ENCODE assay signal across 1 cellular context in the genomic region with DNA sequence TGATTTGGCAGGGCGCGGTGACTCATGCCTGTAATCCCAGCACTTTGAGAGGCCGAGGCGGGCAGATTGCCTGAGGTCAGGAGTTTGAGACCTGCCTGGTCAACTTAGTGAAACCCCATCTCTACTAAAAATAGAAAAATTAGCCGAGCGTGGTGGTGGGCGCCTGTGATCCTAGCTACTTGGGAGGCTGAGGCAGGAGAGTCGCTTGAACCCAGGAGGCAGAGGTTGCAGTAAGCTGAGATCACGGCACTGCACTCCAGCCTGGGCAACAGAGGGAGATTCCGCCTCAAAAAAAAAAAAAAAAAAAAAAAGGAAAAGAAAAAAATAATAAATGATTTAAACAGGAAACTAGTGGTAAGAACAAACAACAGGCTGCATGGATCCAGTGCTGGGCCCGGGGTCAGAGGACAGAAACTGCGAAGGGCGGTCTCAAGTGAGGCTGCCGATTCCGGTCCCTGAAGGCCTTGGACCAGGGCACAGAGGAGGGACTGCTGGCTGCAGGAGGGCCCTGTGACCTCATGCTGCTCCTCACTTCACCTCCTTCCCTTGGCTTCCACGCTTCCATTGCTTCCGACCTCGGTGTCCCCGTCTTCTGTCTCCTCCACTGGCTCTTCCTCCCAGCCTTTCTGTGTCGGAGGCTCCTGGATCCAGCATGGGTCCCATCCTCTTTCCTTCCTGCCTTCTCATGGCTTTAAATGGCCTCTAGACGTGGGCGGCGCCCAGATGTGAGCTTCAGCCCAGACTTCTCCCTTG.
TF ChIP-seq lines count a peak whose summit lies in the region.

No MANE protein-coding gene starts in this region.

TF ChIP-seq in HepG2, 621 proteins besides CTCF, POLR2A, EP300 and RAD21 (continued from another document and continues in another):
- TF ChIP-seq, protein P1, sequence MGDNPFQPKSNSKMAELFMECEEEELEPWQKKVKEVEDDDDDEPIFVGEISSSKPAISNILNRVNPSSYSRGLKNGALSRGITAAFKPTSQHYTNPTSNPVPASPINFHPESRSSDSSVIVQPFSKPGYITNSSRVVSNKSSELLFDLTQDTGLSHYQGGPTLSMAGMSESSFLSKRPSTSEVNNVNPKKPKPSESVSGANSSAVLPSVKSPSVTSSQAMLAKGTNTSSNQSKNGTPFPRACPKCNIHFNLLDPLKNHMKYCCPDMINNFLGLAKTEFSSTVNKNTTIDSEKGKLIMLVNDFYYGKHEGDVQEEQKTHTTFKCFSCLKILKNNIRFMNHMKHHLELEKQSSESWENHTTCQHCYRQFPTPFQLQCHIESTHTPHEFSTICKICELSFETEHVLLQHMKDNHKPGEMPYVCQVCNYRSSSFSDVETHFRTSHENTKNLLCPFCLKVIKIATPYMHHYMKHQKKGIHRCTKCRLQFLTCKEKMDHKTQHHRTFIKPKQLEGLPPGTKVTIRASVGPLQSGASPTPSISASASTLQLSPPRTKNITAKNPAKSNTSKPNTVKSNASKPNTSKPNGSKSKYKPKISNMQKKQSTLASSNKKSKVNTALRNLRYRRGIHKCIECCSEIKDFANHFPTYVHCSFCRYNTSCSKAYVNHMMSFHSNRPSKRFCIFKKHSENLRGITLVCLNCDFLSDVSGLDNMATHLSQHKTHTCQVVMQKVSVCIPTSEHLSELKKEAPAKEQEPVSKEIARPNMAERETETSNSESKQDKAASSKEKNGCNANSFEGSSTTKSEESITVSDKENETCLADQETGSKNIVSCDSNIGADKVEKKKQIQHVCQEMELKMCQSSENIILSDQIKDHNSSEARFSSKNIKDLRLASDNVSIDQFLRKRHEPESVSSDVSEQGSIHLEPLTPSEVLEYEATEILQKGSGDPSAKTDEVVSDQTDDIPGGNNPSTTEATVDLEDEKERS (CRISPR knock-in tag; IDR thresholded peaks at IDR 0.05): no peak
- TF ChIP-seq, protein P2, sequence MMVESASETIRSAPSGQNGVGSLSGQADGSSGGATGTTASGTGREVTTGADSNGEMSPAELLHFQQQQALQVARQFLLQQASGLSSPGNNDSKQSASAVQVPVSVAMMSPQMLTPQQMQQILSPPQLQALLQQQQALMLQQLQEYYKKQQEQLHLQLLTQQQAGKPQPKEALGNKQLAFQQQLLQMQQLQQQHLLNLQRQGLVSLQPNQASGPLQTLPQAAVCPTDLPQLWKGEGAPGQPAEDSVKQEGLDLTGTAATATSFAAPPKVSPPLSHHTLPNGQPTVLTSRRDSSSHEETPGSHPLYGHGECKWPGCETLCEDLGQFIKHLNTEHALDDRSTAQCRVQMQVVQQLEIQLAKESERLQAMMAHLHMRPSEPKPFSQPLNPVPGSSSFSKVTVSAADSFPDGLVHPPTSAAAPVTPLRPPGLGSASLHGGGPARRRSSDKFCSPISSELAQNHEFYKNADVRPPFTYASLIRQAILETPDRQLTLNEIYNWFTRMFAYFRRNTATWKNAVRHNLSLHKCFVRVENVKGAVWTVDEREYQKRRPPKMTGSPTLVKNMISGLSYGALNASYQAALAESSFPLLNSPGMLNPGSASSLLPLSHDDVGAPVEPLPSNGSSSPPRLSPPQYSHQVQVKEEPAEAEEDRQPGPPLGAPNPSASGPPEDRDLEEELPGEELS (CRISPR knock-in tag; IDR thresholded peaks at IDR 0.05): peak; percentile 67; the same call in 1 of the 2 replicates
- TF ChIP-seq ZNF34 (CRISPR knock-in tag; IDR thresholded peaks at IDR 0.05; ENCODE audit: borderline replicate concordance): no peak
- no peak for TF ChIP-seq ZNF773 (CRISPR knock-in tag; IDR thresholded peaks at IDR 0.05; ENCODE audit: borderline replicate concordance)
- TF ChIP-seq KDM3A (CRISPR knock-in tag; IDR thresholded peaks at IDR 0.05; ENCODE audit: low read depth): no peak
- no peak for TF ChIP-seq STAT5B (CRISPR knock-in tag; IDR thresholded peaks at IDR 0.05)
- TF ChIP-seq ZNF143 (CRISPR knock-in tag; IDR thresholded peaks at IDR 0.05): no peak
- TF ChIP-seq SP1 (IDR thresholded peaks at IDR 0.05): no peak
- TF ChIP-seq SP1 (CRISPR knock-in tag; IDR thresholded peaks at IDR 0.05): no peak
- no peak for TF ChIP-seq SRSF1 (optimal IDR thresholded peaks at IDR 0.05; ENCODE audit: low read depth, low read length)
- no peak for TF ChIP-seq ZNF816 (CRISPR knock-in tag; IDR thresholded peaks at IDR 0.05; ENCODE audit: borderline replicate concordance)
- peak; percentile 61; the same call in 1 of the 2 replicates for TF ChIP-seq MYC (CRISPR knock-in tag; IDR thresholded peaks at IDR 0.05; ENCODE audit: borderline replicate concordance)
- TF ChIP-seq NCOA5 (CRISPR knock-in tag; IDR thresholded peaks at IDR 0.05): no peak
- peak; percentile 51; the same call in 1 of the 2 replicates for TF ChIP-seq ZNF709 (CRISPR knock-in tag; IDR thresholded peaks at IDR 0.05)
- TF ChIP-seq, protein P3, sequence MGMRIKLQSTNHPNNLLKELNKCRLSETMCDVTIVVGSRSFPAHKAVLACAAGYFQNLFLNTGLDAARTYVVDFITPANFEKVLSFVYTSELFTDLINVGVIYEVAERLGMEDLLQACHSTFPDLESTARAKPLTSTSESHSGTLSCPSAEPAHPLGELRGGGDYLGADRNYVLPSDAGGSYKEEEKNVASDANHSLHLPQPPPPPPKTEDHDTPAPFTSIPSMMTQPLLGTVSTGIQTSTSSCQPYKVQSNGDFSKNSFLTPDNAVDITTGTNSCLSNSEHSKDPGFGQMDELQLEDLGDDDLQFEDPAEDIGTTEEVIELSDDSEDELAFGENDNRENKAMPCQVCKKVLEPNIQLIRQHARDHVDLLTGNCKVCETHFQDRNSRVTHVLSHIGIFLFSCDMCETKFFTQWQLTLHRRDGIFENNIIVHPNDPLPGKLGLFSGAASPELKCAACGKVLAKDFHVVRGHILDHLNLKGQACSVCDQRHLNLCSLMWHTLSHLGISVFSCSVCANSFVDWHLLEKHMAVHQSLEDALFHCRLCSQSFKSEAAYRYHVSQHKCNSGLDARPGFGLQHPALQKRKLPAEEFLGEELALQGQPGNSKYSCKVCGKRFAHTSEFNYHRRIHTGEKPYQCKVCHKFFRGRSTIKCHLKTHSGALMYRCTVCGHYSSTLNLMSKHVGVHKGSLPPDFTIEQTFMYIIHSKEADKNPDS (CRISPR knock-in tag; IDR thresholded peaks at IDR 0.05): no peak
- TF ChIP-seq, protein P4, sequence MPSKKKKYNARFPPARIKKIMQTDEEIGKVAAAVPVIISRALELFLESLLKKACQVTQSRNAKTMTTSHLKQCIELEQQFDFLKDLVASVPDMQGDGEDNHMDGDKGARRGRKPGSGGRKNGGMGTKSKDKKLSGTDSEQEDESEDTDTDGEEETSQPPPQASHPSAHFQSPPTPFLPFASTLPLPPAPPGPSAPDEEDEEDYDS (CRISPR knock-in tag; IDR thresholded peaks at IDR 0.05): no peak
- TF ChIP-seq ZNF879 (CRISPR knock-in tag; IDR thresholded peaks at IDR 0.05): no peak
- TF ChIP-seq ZNF83 (CRISPR knock-in tag; IDR thresholded peaks at IDR 0.05; ENCODE audit: borderline replicate concordance): no peak
- no peak for TF ChIP-seq ZNF225 (CRISPR knock-in tag; IDR thresholded peaks at IDR 0.05)
- no peak for TF ChIP-seq RELA (CRISPR knock-in tag; IDR thresholded peaks at IDR 0.05)
- TF ChIP-seq RFXANK (CRISPR knock-in tag; IDR thresholded peaks at IDR 0.05): no peak
- TF ChIP-seq, protein P5, sequence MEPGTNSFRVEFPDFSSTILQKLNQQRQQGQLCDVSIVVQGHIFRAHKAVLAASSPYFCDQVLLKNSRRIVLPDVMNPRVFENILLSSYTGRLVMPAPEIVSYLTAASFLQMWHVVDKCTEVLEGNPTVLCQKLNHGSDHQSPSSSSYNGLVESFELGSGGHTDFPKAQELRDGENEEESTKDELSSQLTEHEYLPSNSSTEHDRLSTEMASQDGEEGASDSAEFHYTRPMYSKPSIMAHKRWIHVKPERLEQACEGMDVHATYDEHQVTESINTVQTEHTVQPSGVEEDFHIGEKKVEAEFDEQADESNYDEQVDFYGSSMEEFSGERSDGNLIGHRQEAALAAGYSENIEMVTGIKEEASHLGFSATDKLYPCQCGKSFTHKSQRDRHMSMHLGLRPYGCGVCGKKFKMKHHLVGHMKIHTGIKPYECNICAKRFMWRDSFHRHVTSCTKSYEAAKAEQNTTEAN (CRISPR knock-in tag; conservative IDR thresholded peaks at IDR 0.05): no peak
- TF ChIP-seq, protein P6, sequence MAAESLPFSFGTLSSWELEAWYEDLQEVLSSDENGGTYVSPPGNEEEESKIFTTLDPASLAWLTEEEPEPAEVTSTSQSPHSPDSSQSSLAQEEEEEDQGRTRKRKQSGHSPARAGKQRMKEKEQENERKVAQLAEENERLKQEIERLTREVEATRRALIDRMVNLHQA (CRISPR knock-in tag; IDR thresholded peaks at IDR 0.05): no peak
- no peak for TF ChIP-seq KDM5A (IDR thresholded peaks at IDR 0.05; ENCODE audit: borderline replicate concordance, low read length)
- no peak for TF ChIP-seq THYN1 (CRISPR knock-in tag; IDR thresholded peaks at IDR 0.05; ENCODE audit: borderline replicate concordance, low read depth)
- no peak for TF ChIP-seq SMC3 (IDR thresholded peaks at IDR 0.05; ENCODE audit: low read length)
- no peak for TF ChIP-seq MED13 (CRISPR knock-in tag; IDR thresholded peaks at IDR 0.05)
- no peak for TF ChIP-seq RFX1 (IDR thresholded peaks at IDR 0.05)
- TF ChIP-seq ZNF883 (CRISPR knock-in tag; IDR thresholded peaks at IDR 0.05; ENCODE audit: not compliant biosample characterization): peak; percentile 59
- TF ChIP-seq, protein P7, sequence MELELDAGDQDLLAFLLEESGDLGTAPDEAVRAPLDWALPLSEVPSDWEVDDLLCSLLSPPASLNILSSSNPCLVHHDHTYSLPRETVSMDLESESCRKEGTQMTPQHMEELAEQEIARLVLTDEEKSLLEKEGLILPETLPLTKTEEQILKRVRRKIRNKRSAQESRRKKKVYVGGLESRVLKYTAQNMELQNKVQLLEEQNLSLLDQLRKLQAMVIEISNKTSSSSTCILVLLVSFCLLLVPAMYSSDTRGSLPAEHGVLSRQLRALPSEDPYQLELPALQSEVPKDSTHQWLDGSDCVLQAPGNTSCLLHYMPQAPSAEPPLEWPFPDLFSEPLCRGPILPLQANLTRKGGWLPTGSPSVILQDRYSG (CRISPR knock-in tag; IDR thresholded peaks at IDR 0.05): no peak
- TF ChIP-seq ZNF749 (CRISPR knock-in tag; IDR thresholded peaks at IDR 0.05; ENCODE audit: borderline replicate concordance): no peak
- no peak for TF ChIP-seq ZNF713 (CRISPR knock-in tag; IDR thresholded peaks at IDR 0.05)
- TF ChIP-seq SMAD3 (CRISPR knock-in tag; IDR thresholded peaks at IDR 0.05): no peak
- TF ChIP-seq ZNF138 (CRISPR knock-in tag; IDR thresholded peaks at IDR 0.05; ENCODE audit: low read depth): no peak
- TF ChIP-seq TP53 (CRISPR knock-in tag; conservative IDR thresholded peaks at IDR 0.05): no peak
- no peak for TF ChIP-seq ZNF614 (CRISPR knock-in tag; IDR thresholded peaks at IDR 0.05; ENCODE audit: borderline replicate concordance)
- no peak for TF ChIP-seq CC2D1A (CRISPR knock-in tag; IDR thresholded peaks at IDR 0.05)
- no peak for TF ChIP-seq TGIF2 (CRISPR knock-in tag; IDR thresholded peaks at IDR 0.05)
- TF ChIP-seq RFXAP (CRISPR knock-in tag; IDR thresholded peaks at IDR 0.05; ENCODE audit: borderline replicate concordance): no peak; the same call in 1 of the 2 replicates
- TF ChIP-seq, protein P8, sequence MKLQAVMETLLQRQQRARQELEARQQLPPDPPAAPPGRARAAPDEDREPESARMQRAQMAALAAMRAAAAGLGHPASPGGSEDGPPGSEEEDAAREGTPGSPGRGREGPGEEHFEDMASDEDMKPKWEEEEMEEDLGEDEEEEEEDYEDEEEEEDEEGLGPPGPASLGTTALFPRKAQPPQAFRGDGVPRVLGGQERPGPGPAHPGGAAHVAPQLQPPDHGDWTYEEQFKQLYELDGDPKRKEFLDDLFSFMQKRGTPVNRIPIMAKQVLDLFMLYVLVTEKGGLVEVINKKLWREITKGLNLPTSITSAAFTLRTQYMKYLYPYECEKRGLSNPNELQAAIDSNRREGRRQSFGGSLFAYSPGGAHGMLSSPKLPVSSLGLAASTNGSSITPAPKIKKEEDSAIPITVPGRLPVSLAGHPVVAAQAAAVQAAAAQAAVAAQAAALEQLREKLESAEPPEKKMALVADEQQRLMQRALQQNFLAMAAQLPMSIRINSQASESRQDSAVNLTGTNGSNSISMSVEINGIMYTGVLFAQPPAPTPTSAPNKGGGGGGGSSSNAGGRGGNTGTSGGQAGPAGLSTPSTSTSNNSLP (IDR thresholded peaks at IDR 0.05; ENCODE audit: low read depth, low read length): no peak
- TF ChIP-seq ZNF782 (CRISPR knock-in tag; IDR thresholded peaks at IDR 0.05; ENCODE audit: borderline replicate concordance): no peak; the same call in 1 of the 2 replicates
- TF ChIP-seq KAT7 (CRISPR knock-in tag; IDR thresholded peaks at IDR 0.05; ENCODE audit: borderline replicate concordance): no peak
- TF ChIP-seq POGZ (CRISPR knock-in tag; IDR thresholded peaks at IDR 0.05): peak; percentile 65
- peak; percentile 64; the same call in 1 of the 2 replicates for TF ChIP-seq ERF (CRISPR knock-in tag; IDR thresholded peaks at IDR 0.05)
- peak; percentile 63; the same call in 1 of the 2 replicates for TF ChIP-seq SP5 (CRISPR knock-in tag; IDR thresholded peaks at IDR 0.05; ENCODE audit: borderline replicate concordance, low read depth)
- no peak for TF ChIP-seq PAF1 (CRISPR knock-in tag; IDR thresholded peaks at IDR 0.05)
- TF ChIP-seq ZNF564 (CRISPR knock-in tag; IDR thresholded peaks at IDR 0.05): no peak
- no peak for TF ChIP-seq ZNF878 (CRISPR knock-in tag; IDR thresholded peaks at IDR 0.05)
- TF ChIP-seq ONECUT2 (CRISPR knock-in tag; IDR thresholded peaks at IDR 0.05): no peak
- no peak; the same call in 1 of the 2 replicates for TF ChIP-seq GFI1 (CRISPR knock-in tag; IDR thresholded peaks at IDR 0.05; ENCODE audit: borderline replicate concordance)
- no peak for TF ChIP-seq SMAD9 (CRISPR knock-in tag; IDR thresholded peaks at IDR 0.05)
- TF ChIP-seq SKI (IDR thresholded peaks at IDR 0.05; ENCODE audit: partially characterized antibody): no peak
